ENCODE assay signal across 11 cellular contexts in genomic region chr5:175521313-175521833, GRCh38. TPM values are rescaled to one million over a fixed set of nuclear protein-coding genes. Genes with fewer than 3 reads are reported as not detected.
DNase-seq lines count a peak whose midpoint lies in the region; ATAC-seq and TF ChIP-seq lines count a peak whose summit lies in the region.
"Had no signal": no experiment of that assay in that cellular context is flagged by ENCODE, and none has a peak within 500 bp of the region (broad histone marks: within the 10 kb centered on the region; RNA-seq: fewer than 3 reads in every experiment).

No MANE protein-coding gene starts in this region.

- H3K4me1 Mint-ChIP-seq in natural killer cell: peaks cover 35 to 38% of the 10 kb centered on the region in 2 donors
- H3K4me1 Mint-ChIP-seq: brain had no signal

- TF ChIP-seq CTCF in natural killer cell (IDR thresholded peaks at IDR 0.05): no peak

- H3K36me3 Mint-ChIP-seq in natural killer cell: peaks cover 44% of the 10 kb centered on the region

- peak overlapping the region; percentile 68 to 72 for H3K27ac Mint-ChIP-seq in natural killer cell
- H3K27ac Mint-ChIP-seq: brain had no signal

- intact Hi-C loops in natural killer cell (cut with micrococcal nuclease): no loop called here

- peak; percentile 44 to 81 (median 74) for ATAC-seq in natural killer cell
- ATAC-seq in GM19467 (IDR thresholded peaks at IDR 0.05; ENCODE audit: unreplicated experiment): no peak
- ATAC-seq in HG03469 (IDR thresholded peaks at IDR 0.05; ENCODE audit: unreplicated experiment): no peak

- H3K4me3 Mint-ChIP-seq in natural killer cell: peak overlapping the region; percentile 85
- H3K4me3 Mint-ChIP-seq: brain had no signal

- no peaks in the 10 kb centered on the region for H3K27me3 Mint-ChIP-seq in natural killer cell (ENCODE audit: low read depth in 2 of 2)
- H3K27me3 Mint-ChIP-seq: brain had no signal

- peak; percentile 46 for DNase-seq in activated naive CD4-positive, alpha-beta T cell treated with Interleukin-2 at 50 U/mL for 16 hours
- DNase-seq in activated naive CD4-positive, alpha-beta T cell (lab: John Stamatoyannopoulos, UW): no peak
- DNase-seq in activated effector memory CD4-positive, alpha-beta T cell treated with anti-CD3 and anti-CD28 coated beads, Interleukin-2, amount 50 U/mL, for 16 hours: peak; percentile 75
- DNase-seq in natural killer cell (no peak), MV-4-11 (lab: John Stamatoyannopoulos, UW) (no peak), mesenteric fat pad (ENCODE audit: low spot score) (no peak)
- DNase-seq: left ventricle myocardium inferior, NCI-H774 had no signal

- H3K9me3 Mint-ChIP-seq in natural killer cell: peaks cover 0 to 6% of the 10 kb centered on the region in 2 donors

RNA-seq across cellular contexts. Expression of gene SFXN1, which starts 43.0 kb away (rescaled TPM):
- 10 to 100 TPM; 30.3 to 55.2 (median 44.0) TPM for total RNA-seq in natural killer cell
- total RNA-seq in mesenteric fat pad: 21.3 TPM

Comparison
In these comparisons a context has a peak if more than half of its experiments do, and no peak if none do; other contexts are left out.
1. DNase-seq: peak in activated naive CD4-positive, alpha-beta T cell treated with Interleukin-2 at 50 U/mL for 16 hours (single experiment) and activated effector memory CD4-positive, alpha-beta T cell treated with anti-CD3 and anti-CD28 coated beads, Interleukin-2, amount 50 U/mL, for 16 hours (single experiment); none in activated naive CD4-positive, alpha-beta T cell (0 of 4), natural killer cell (single experiment), MV-4-11 (single experiment) and mesenteric fat pad (single experiment).
2. ATAC-seq: peak in natural killer cell (3 of 3); none in GM19467 (single experiment) and HG03469 (single experiment).